Comparison of ENCODE assay signal across 13 cellular contexts in genomic region chr1:217590598-217590997, GRCh38. TPM values are rescaled to one million over a fixed set of nuclear protein-coding genes. Genes with fewer than 3 reads are reported as not detected.
"Had no signal": no experiment of that assay in that cellular context is flagged by ENCODE, and none has a peak within 500 bp of the region (broad histone marks: within the 10 kb centered on the region; RNA-seq: fewer than 3 reads in every experiment).

No MANE protein-coding gene starts in this region.

- H3K4me1 Mint-ChIP-seq: activated CD4-positive, alpha-beta memory T cell treated with anti-CD3 and anti-CD28 coated beads, Interleukin-2, amount 10 ng/mL, durations not matched to agents 7 days and 5 days; activated naive CD4-positive, alpha-beta T cell treated with anti-CD3 and anti-CD28 coated beads, Interleukin-2, amount 10 ng/mL, durations not matched to agents 7 days and 5 days; neural crest cell had no signal

- DNase-seq: activated CD4-positive, alpha-beta memory T cell treated with anti-CD3 and anti-CD28 coated beads, Interleukin-2, amount 10 ng/mL, durations not matched to agents 7 days and 5 days; activated naive CD4-positive, alpha-beta T cell treated with anti-CD3 and anti-CD28 coated beads, Interleukin-2, amount 10 ng/mL, durations not matched to agents 7 days and 5 days; activated T-cell treated with anti-CD3 and anti-CD28 coated beads, Interleukin-2, amount 50 U/mL, for 24 hours; adrenal gland; dermis blood vessel endothelial cell; hypothalamus; kidney glomerular epithelial cell; right lobe of liver; stimulated activated naive CD8-positive, alpha-beta T cell treated with anti-CD3 and anti-CD28 coated beads, Interleukin-15, Interleukin-2, amounts not matched to agents 100 U/mL and 50 U/mL, for 24 hours; T-helper 1 cell; T1000; transverse colon had no signal

- H3K27ac ChIP-seq: adrenal gland, right lobe of liver, transverse colon had no signal

- H3K27me3 ChIP-seq: adrenal gland, right lobe of liver, transverse colon had no signal

- H3K36me3 ChIP-seq: adrenal gland, right lobe of liver, transverse colon had no signal

- H3K9me3 ChIP-seq: adrenal gland, right lobe of liver, transverse colon had no signal

- H3K27ac Mint-ChIP-seq: activated CD4-positive, alpha-beta memory T cell treated with anti-CD3 and anti-CD28 coated beads, Interleukin-2, amount 10 ng/mL, durations not matched to agents 7 days and 5 days; activated naive CD4-positive, alpha-beta T cell treated with anti-CD3 and anti-CD28 coated beads, Interleukin-2, amount 10 ng/mL, durations not matched to agents 7 days and 5 days; activated T-cell treated with anti-CD3 and anti-CD28 coated beads, Interleukin-2, amount 50 U/mL, for 24 hours had no signal

- H3K27me3 Mint-ChIP-seq: activated CD4-positive, alpha-beta memory T cell treated with anti-CD3 and anti-CD28 coated beads, Interleukin-2, amount 10 ng/mL, durations not matched to agents 7 days and 5 days; activated naive CD4-positive, alpha-beta T cell treated with anti-CD3 and anti-CD28 coated beads, Interleukin-2, amount 10 ng/mL, durations not matched to agents 7 days and 5 days; activated T-cell treated with anti-CD3 and anti-CD28 coated beads, Interleukin-2, amount 50 U/mL, for 24 hours had no signal

- H3K4me3 Mint-ChIP-seq: activated CD4-positive, alpha-beta memory T cell treated with anti-CD3 and anti-CD28 coated beads, Interleukin-2, amount 10 ng/mL, durations not matched to agents 7 days and 5 days; activated naive CD4-positive, alpha-beta T cell treated with anti-CD3 and anti-CD28 coated beads, Interleukin-2, amount 10 ng/mL, durations not matched to agents 7 days and 5 days; activated T-cell treated with anti-CD3 and anti-CD28 coated beads, Interleukin-2, amount 50 U/mL, for 24 hours; neural crest cell had no signal

- H3K4me1 ChIP-seq: adrenal gland, right lobe of liver had no signal

- H3K4me3 ChIP-seq: adrenal gland, right lobe of liver, transverse colon had no signal

- ATAC-seq: stimulated activated naive CD8-positive, alpha-beta T cell treated with anti-CD3 and anti-CD28 coated beads, Interleukin-15, Interleukin-2, amounts not matched to agents 100 U/mL and 50 U/mL, for 24 hours had no signal

- H3K9me3 Mint-ChIP-seq: activated CD4-positive, alpha-beta memory T cell treated with anti-CD3 and anti-CD28 coated beads, Interleukin-2, amount 10 ng/mL, durations not matched to agents 7 days and 5 days; activated naive CD4-positive, alpha-beta T cell treated with anti-CD3 and anti-CD28 coated beads, Interleukin-2, amount 10 ng/mL, durations not matched to agents 7 days and 5 days; activated T-cell treated with anti-CD3 and anti-CD28 coated beads, Interleukin-2, amount 50 U/mL, for 24 hours; neural crest cell had no signal

RNA-seq across cellular contexts. Expression of gene SPATA17, which starts 40.5 kb away (rescaled TPM):
- total RNA-seq: activated CD4-positive, alpha-beta memory T cell treated with anti-CD3 and anti-CD28 coated beads, Interleukin-2, amount 10 ng/mL, durations not matched to agents 7 days and 5 days; dermis blood vessel endothelial cell had no signal
